ENCODE assay signal across 23 cellular contexts in genomic region chr4:7786517-7786916, GRCh38.
"Had no signal": no experiment of that assay in that cellular context is flagged by ENCODE, and none has a peak within 500 bp of the region (broad histone marks: within the 10 kb centered on the region; RNA-seq: fewer than 3 reads in every experiment).

No MANE protein-coding gene starts in this region.

- H3K27me3 Mint-ChIP-seq: activated naive CD4-positive, alpha-beta T cell treated with anti-CD3 and anti-CD28 coated beads, Interleukin-2, amount 50 U/mL, for 24 hours; activated naive CD8-positive, alpha-beta T cell treated with anti-CD3 and anti-CD28 coated beads, Interleukin-2, amount 50 U/mL, for 24 hours; activated T-cell treated with anti-CD3 and anti-CD28 coated beads, Interleukin-2, amount 50 U/mL, for 24 hours; central memory CD8-positive, alpha-beta T cell had no signal

- DNase-seq: activated CD4-positive, alpha-beta T cell treated with anti-CD3 and anti-CD28 coated beads for 4 hours; activated CD4-positive, alpha-beta T cell treated with anti-CD3 and anti-CD28 coated beads, Interleukin-2, amount 50 U/mL, for 48 hours; activated CD4-positive, CD25-positive, alpha-beta regulatory T cell; activated CD8-positive, alpha-beta memory T cell treated with anti-CD3 and anti-CD28 coated beads, Interleukin-2, amount 50 U/mL, for 48 hours; activated naive CD8-positive, alpha-beta T cell treated with anti-CD3 and anti-CD28 coated beads, Interleukin-2, amount 50 U/mL, for 24 hours; activated T-cell treated with anti-CD3 and anti-CD28 coated beads, Interleukin-2, amount 50 U/mL, for 24 hours; amygdala; dermis blood vessel endothelial cell; effector CD4-positive, alpha-beta T cell; islet precursor cell; left cardiac atrium; mammary epithelial cell; naive B cell; nephron progenitor cell; pancreas; stimulated activated CD4-positive, alpha-beta T cell treated with anti-CD3 and anti-CD28 coated beads, Interleukin-2, amount 100 ng/mL, for 48 hours; stimulated activated naive CD4-positive, alpha-beta T cell treated with Interleukin-2 at 50 U/mL for 16 hours; T-helper 1 cell had no signal

- H3K4me1 Mint-ChIP-seq: naive B cell had no signal

- H3K36me3 ChIP-seq: pancreas had no signal

- H3K27ac Mint-ChIP-seq: activated naive CD8-positive, alpha-beta T cell treated with anti-CD3 and anti-CD28 coated beads, Interleukin-2, amount 50 U/mL, for 24 hours; naive B cell had no signal

- H3K4me1 ChIP-seq: pancreas had no signal

- H3K27ac ChIP-seq: hepatocyte, pancreas, right atrium auricular region, tibial nerve had no signal

- H3K9me3 ChIP-seq: pancreas, right atrium auricular region, tibial nerve had no signal

- H3K9me3 Mint-ChIP-seq: activated naive CD4-positive, alpha-beta T cell treated with anti-CD3 and anti-CD28 coated beads, Interleukin-2, amount 50 U/mL, for 24 hours; activated naive CD8-positive, alpha-beta T cell treated with anti-CD3 and anti-CD28 coated beads, Interleukin-2, amount 50 U/mL, for 24 hours; activated T-cell treated with anti-CD3 and anti-CD28 coated beads, Interleukin-2, amount 50 U/mL, for 24 hours; central memory CD8-positive, alpha-beta T cell; naive B cell; nephron progenitor cell had no signal

- H3K4me3 Mint-ChIP-seq: activated naive CD4-positive, alpha-beta T cell treated with anti-CD3 and anti-CD28 coated beads, Interleukin-2, amount 50 U/mL, for 24 hours; activated naive CD8-positive, alpha-beta T cell treated with anti-CD3 and anti-CD28 coated beads, Interleukin-2, amount 50 U/mL, for 24 hours; activated T-cell treated with anti-CD3 and anti-CD28 coated beads, Interleukin-2, amount 50 U/mL, for 24 hours; central memory CD8-positive, alpha-beta T cell; naive B cell; nephron progenitor cell had no signal

- H3K4me3 ChIP-seq: hepatocyte, pancreas, right atrium auricular region, tibial nerve had no signal

- H3K27me3 ChIP-seq: hepatocyte, pancreas, right atrium auricular region, tibial nerve had no signal

- H3K36me3 Mint-ChIP-seq: naive B cell had no signal
